In the genomic region with DNA sequence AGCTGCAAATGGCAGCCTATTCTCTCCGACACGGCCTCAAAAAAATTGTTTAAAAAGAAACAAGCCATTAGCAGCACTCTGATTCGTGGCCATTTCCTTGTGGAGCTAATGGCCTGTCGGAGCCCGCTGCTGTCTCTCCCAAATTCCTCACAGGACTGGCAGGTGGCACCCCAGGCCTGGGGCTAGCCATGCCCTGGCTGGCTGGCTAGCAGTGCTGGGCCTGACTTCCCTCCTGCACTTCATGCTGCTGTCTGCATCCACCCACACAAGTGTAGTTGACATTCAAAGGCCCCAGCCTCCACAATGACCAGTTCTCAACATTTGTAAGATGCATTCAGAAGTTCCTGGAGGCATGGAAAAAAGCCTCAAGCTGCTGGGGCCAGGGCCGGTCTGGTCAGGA, we compare ENCODE assay signal across 18 cellular contexts.
DNase-seq lines count a peak whose midpoint lies in the region; ATAC-seq and TF ChIP-seq lines count a peak whose summit lies in the region.
"Had no signal": no experiment of that assay in that cellular context is flagged by ENCODE, and none has a peak within 500 bp of the region (broad histone marks: within the 10 kb centered on the region; RNA-seq: fewer than 3 reads in every experiment).

No MANE protein-coding gene starts in this region.

- no TSS peak for BruUV-seq in Calu3 (replicated peaks; lab: Mats Ljungman, UMichigan)
- BruUV-seq in PC-3 (replicated peaks; lab: Mats Ljungman, UMichigan), result no TSS peak

- H3K9me2 ChIP-seq in PC-3 (replicated peaks; ENCODE audit: low read length), result no peaks in the 10 kb centered on the region

- H3K9me3 ChIP-seq in PC-3 (ENCODE audit: low read length) (no peaks in the 10 kb centered on the region), neuronal stem cell (replicated peaks in 1 of 2; ENCODE audit: control insufficient read depth in 2 of 2, insufficient read depth in 1 of 2, low read depth in 1 of 2, low read length in 2 of 2) (no peaks in the 10 kb centered on the region)
- H3K9me3 ChIP-seq: Caco-2, lower lobe of right lung had no signal

- H3K27me3 Mint-ChIP-seq in Calu3 (ENCODE audit: unreplicated experiment), result no peaks in the 10 kb centered on the region
- H3K27me3 Mint-ChIP-seq: activated CD4-positive, alpha-beta memory T cell treated with anti-CD3 and anti-CD28 coated beads, Interleukin-2, amount 10 ng/mL, durations not matched to agents 7 days and 5 days had no signal

- no peaks in the 10 kb centered on the region for H3K79me2 ChIP-seq in PC-3 (ENCODE audit: low read length)
- H3K79me2 ChIP-seq in mesendoderm (ENCODE audit: control insufficient read depth, insufficient read depth, low read length), result no peaks in the 10 kb centered on the region

- H3K27me3 ChIP-seq in PC-3 (ENCODE audit: low read length) (no peaks in the 10 kb centered on the region), neuronal stem cell (ENCODE audit: control insufficient read depth in 3 of 3, insufficient read depth in 3 of 3, low read depth in 1 of 3, low read length in 3 of 3) (no peaks in the 10 kb centered on the region), mesendoderm (ENCODE audit: insufficient read depth, low read length, poor library complexity) (no peaks in the 10 kb centered on the region)

- H3K4me2 ChIP-seq in PC-3 (ENCODE audit: low read length) (peak overlapping the region; percentile 78), neuronal stem cell (ENCODE audit: insufficient read depth, low read length, poor library complexity, severe bottlenecking) (no peak overlapping the region), mesendoderm (ENCODE audit: low read length) (no peak overlapping the region)

- H3K9ac ChIP-seq in PC-3 (ENCODE audit: low read length) (peak overlapping the region; percentile 67), neuronal stem cell (ENCODE audit: low read depth, low read length, poor library complexity) (no peak overlapping the region), mesendoderm (ENCODE audit: low read length) (no peak overlapping the region)

- H3K4me3 ChIP-seq in PC-3 (ENCODE audit: low read length) (peak overlapping the region; percentile 48; the same call in 1 of the 2 replicates), neuronal stem cell (ENCODE audit: low read length in 2 of 2) (no peak overlapping the region), mesendoderm (ENCODE audit: low read length) (no peak overlapping the region)
- H3K4me3 ChIP-seq: lower lobe of right lung had no signal

- TF ChIP-seq CTCF in Calu3 (IDR thresholded peaks at IDR 0.05; ENCODE audit: unreplicated experiment), result no peak
- peak; percentile 43; the same call in 1 of the 2 replicates for TF ChIP-seq CTCF in PC-3 (conservative IDR thresholded peaks at IDR 0.05; ENCODE audit: low read depth, low read length)

- H2BK5ac ChIP-seq in neuronal stem cell (ENCODE audit: low read length) (no peak overlapping the region), mesendoderm (ENCODE audit: low read length) (no peak overlapping the region)

- no peak overlapping the region for H4K5ac ChIP-seq in mesendoderm (ENCODE audit: low read length)

- H3K27ac Mint-ChIP-seq in Calu3 (ENCODE audit: unreplicated experiment), result no peak overlapping the region
- H3K27ac Mint-ChIP-seq: activated CD4-positive, alpha-beta memory T cell treated with anti-CD3 and anti-CD28 coated beads, Interleukin-2, amount 10 ng/mL, durations not matched to agents 7 days and 5 days; nephron progenitor cell had no signal

- no peak overlapping the region for H2BK120ac ChIP-seq in neuronal stem cell (ENCODE audit: low read depth, low read length)
- no peak overlapping the region for H2BK120ac ChIP-seq in mesendoderm (ENCODE audit: low read depth, low read length)

- H3K27ac ChIP-seq in PC-3 (ENCODE audit: low read length), result peak overlapping the region; percentile 91
- H3K27ac ChIP-seq in neuronal stem cell (replicated peaks; ENCODE audit: low read length), result no peak overlapping the region
- no peak overlapping the region for H3K27ac ChIP-seq in mesendoderm (ENCODE audit: low read depth, low read length)
- H3K27ac ChIP-seq: lower lobe of right lung had no signal

- H3K79me1 ChIP-seq in neuronal stem cell (ENCODE audit: low read depth, low read length) (peaks cover 9% of the 10 kb centered on the region), mesendoderm (ENCODE audit: low read length) (peaks cover 9% of the 10 kb centered on the region)

- no peak overlapping the region for H2AK5ac ChIP-seq in neuronal stem cell (ENCODE audit: low read depth, low read length)
- no peak overlapping the region for H2AK5ac ChIP-seq in mesendoderm (ENCODE audit: low read length)

- H3K56ac ChIP-seq in mesendoderm (ENCODE audit: low read length), result no peak overlapping the region

- intact Hi-C loops in Calu3 (cut with micrococcal nuclease; ENCODE audit: unreplicated experiment) (no loop called here), PC-3 (cut with micrococcal nuclease) (loop anchor here (1.0 to 10.0 kb wide), 3 partner anchors 17 to 247 kb away; a partner anchor contains a TSS)

- H3K4ac ChIP-seq in neuronal stem cell (ENCODE audit: low read length) (no peak overlapping the region), mesendoderm (ENCODE audit: low read depth, low read length) (no peak overlapping the region)

- H2BK15ac ChIP-seq in neuronal stem cell (ENCODE audit: low read length), result peak overlapping the region; percentile 13
- H2BK15ac ChIP-seq in mesendoderm (replicated peaks; ENCODE audit: low read depth), result no peak overlapping the region

- no peak overlapping the region for H3K4me3 Mint-ChIP-seq in Calu3 (ENCODE audit: low read depth, unreplicated experiment)
- H3K4me3 Mint-ChIP-seq: activated CD4-positive, alpha-beta memory T cell treated with anti-CD3 and anti-CD28 coated beads, Interleukin-2, amount 10 ng/mL, durations not matched to agents 7 days and 5 days; nephron progenitor cell had no signal

- H2BK12ac ChIP-seq in neuronal stem cell (ENCODE audit: low read length), result no peak overlapping the region

- CTCF ChIA-PET in Calu3 (lab: Charles Lee), result interaction anchor here (1.6 kb wide), 1 partner anchor 12 kb away, joined by 5 read pairs; no protein-coding TSS in a partner anchor
- CTCF ChIA-PET in PC-3 (lab: Charles Lee), result interaction anchor here (0.6 to 1.0 kb wide), 3 partner anchors 41 to 61 kb away, joined by 3 to 5 read pairs (median 4); no protein-coding TSS in a partner anchor

- H2AFZ ChIP-seq in PC-3 (ENCODE audit: low read length), result peak overlapping the region; percentile 66
- no peak overlapping the region for H2AFZ ChIP-seq in neuronal stem cell (ENCODE audit: low read length)

- no peaks in the 10 kb centered on the region for H4K20me1 ChIP-seq in PC-3 (ENCODE audit: low read length)

- peak; percentile 19 for DNase-seq in Calu3
- no peak for DNase-seq in PC-3
- DNase-seq in foreskin melanocyte, result peak; percentile 21
- DNase-seq in neuronal stem cell (ENCODE audit: low spot score), result no peak
- no peak for DNase-seq in mesendoderm
- DNase-seq in NCI-H2196 treated with DMSO at 0.1 percent for 48 hours (lab: John Stamatoyannopoulos, UW; ENCODE audit: unreplicated experiment), result no peak
- no peak for DNase-seq in activated naive CD4-positive, alpha-beta T cell treated with anti-CD3 and anti-CD28 coated beads, Interleukin-2, amount 50 U/mL, for 16 hours
- DNase-seq: activated CD4-positive, alpha-beta memory T cell treated with anti-CD3 and anti-CD28 coated beads, Interleukin-2, amount 10 ng/mL, durations not matched to agents 7 days and 5 days; activated T-cell treated with anti-CD3 and anti-CD28 coated beads, Interleukin-2, amount 50 U/mL, for 48 hours; Caco-2; effector CD4-positive, alpha-beta T cell; IMR-90; lower lobe of right lung; NCI-H2029 treated with DMSO at 0.1 percent for 48 hours; nephron progenitor cell; OCI-M1; retina had no signal

- H4K8ac ChIP-seq in neuronal stem cell (ENCODE audit: low read depth, low read length) (no peak overlapping the region), mesendoderm (ENCODE audit: low read depth, low read length) (no peak overlapping the region)

- no peaks in the 10 kb centered on the region for H3K4me1 Mint-ChIP-seq in Calu3 (ENCODE audit: low read depth, unreplicated experiment)
- H3K4me1 Mint-ChIP-seq: activated CD4-positive, alpha-beta memory T cell treated with anti-CD3 and anti-CD28 coated beads, Interleukin-2, amount 10 ng/mL, durations not matched to agents 7 days and 5 days had no signal

- peak; percentile 53 for ATAC-seq in PC-3
- ATAC-seq in GM21717 (IDR thresholded peaks at IDR 0.05; ENCODE audit: unreplicated experiment), result no peak

- peak overlapping the region; percentile 48 for H3K18ac ChIP-seq in neuronal stem cell (ENCODE audit: low read length)
- no peak overlapping the region for H3K18ac ChIP-seq in mesendoderm (ENCODE audit: low read length)

- H3F3A ChIP-seq in PC-3 (ENCODE audit: low read length, unreplicated experiment), result no peaks in the 10 kb centered on the region

- H3K36me3 ChIP-seq in PC-3 (ENCODE audit: low read depth, low read length), result no peaks in the 10 kb centered on the region
- H3K36me3 ChIP-seq in neuronal stem cell (replicated peaks in 1 of 2; ENCODE audit: control insufficient read depth in 2 of 2, insufficient read depth in 2 of 2, low read length in 2 of 2), result no peaks in the 10 kb centered on the region
- no peaks in the 10 kb centered on the region for H3K36me3 ChIP-seq in mesendoderm (ENCODE audit: control insufficient read depth, insufficient read depth, low read length)

- H3K23ac ChIP-seq in neuronal stem cell (ENCODE audit: low read depth, low read length, poor library complexity) (no peak overlapping the region), mesendoderm (ENCODE audit: low read length) (no peak overlapping the region)

- H3K4me1 ChIP-seq in PC-3 (ENCODE audit: insufficient read depth, low read length) (peaks cover 35% of the 10 kb centered on the region), neuronal stem cell (ENCODE audit: control insufficient read depth in 2 of 2, insufficient read depth in 1 of 2, low read depth in 1 of 2, low read length in 2 of 2) (peaks cover 31 to 36% of the 10 kb centered on the region in 2 donors), mesendoderm (ENCODE audit: control insufficient read depth, low read depth, low read length) (peaks cover 11% of the 10 kb centered on the region)
- H3K4me1 ChIP-seq: lower lobe of right lung had no signal

- no peak overlapping the region for H3K14ac ChIP-seq in neuronal stem cell (ENCODE audit: low read length)

- WGBS in neuronal stem cell (ENCODE audit: extremely low coverage in 2 of 2, insufficient read length in 2 of 2, insufficient replicate concordance in 1 of 2), 2 donors, result no CpG with 5 or more reads among the region's 6 CpGs
- no CpG with 5 or more reads among the region's 6 CpGs for WGBS in mesendoderm (ENCODE audit: extremely low coverage, insufficient coverage, low lambda C conversion rate)

- no peaks in the 10 kb centered on the region for H3K9me3 Mint-ChIP-seq in Calu3 (ENCODE audit: low read depth, unreplicated experiment)
- H3K9me3 Mint-ChIP-seq: activated CD4-positive, alpha-beta memory T cell treated with anti-CD3 and anti-CD28 coated beads, Interleukin-2, amount 10 ng/mL, durations not matched to agents 7 days and 5 days; nephron progenitor cell had no signal

- H4K91ac ChIP-seq in neuronal stem cell (ENCODE audit: low read depth, low read length, poor library complexity), result peak overlapping the region; percentile 22

- no peaks in the 10 kb centered on the region for H3K36me3 Mint-ChIP-seq in Calu3 (ENCODE audit: insufficient read depth, unreplicated experiment)

- POLR2A ChIA-PET in PC-3 (lab: Charles Lee; ENCODE audit: unreplicated experiment), result interaction anchor here (0.6 kb wide), 1 partner anchor 37 kb away, joined by 3 read pairs; no protein-coding TSS in a partner anchor

Comparison
In these comparisons a context has a peak if more than half of its experiments do, and no peak if none do; other contexts are left out.
1. DNase-seq: peak in Calu3 (single experiment) and foreskin melanocyte (single experiment); none in PC-3 (single experiment), neuronal stem cell (single experiment), mesendoderm (single experiment), NCI-H2196 treated with DMSO at 0.1 percent for 48 hours (single experiment) and activated naive CD4-positive, alpha-beta T cell treated with anti-CD3 and anti-CD28 coated beads, Interleukin-2, amount 50 U/mL, for 16 hours (single experiment).